ENCODE assay signal across 1 cellular context in the genomic region with DNA sequence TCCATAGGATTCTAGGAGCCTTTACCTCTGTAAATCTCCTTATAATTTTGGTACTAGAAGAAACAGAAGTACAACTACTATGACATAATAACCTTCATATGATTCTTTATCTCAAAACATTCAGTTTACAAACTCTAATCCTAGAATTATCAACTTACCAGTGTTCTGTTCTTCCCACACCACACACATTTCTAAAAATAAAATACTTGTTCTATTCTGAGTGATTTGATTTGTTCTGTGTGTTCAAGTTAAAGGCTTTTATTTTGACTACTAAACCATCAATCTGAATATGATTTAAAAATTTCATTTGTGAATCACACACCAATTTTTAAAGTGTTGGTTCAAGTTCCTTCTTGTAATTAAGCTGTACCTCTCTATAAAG.
TF ChIP-seq lines count a peak whose summit lies in the region.

No MANE protein-coding gene starts in this region.

TF ChIP-seq in HepG2, 621 proteins besides CTCF, POLR2A, EP300 and RAD21:
- no peak for TF ChIP-seq NAIF1 (CRISPR knock-in tag; IDR thresholded peaks at IDR 0.05; ENCODE audit: borderline replicate concordance)
- no peak for TF ChIP-seq ZNF749 (CRISPR knock-in tag; IDR thresholded peaks at IDR 0.05; ENCODE audit: borderline replicate concordance)
- TF ChIP-seq ZNF616 (CRISPR knock-in tag; IDR thresholded peaks at IDR 0.05; ENCODE audit: low read depth) = no peak
- TF ChIP-seq ZNF331 (CRISPR knock-in tag; IDR thresholded peaks at IDR 0.05) = no peak
- no peak for TF ChIP-seq SETDB1 (CRISPR knock-in tag; IDR thresholded peaks at IDR 0.05; ENCODE audit: borderline replicate concordance)
- no peak for TF ChIP-seq ATF1 (CRISPR knock-in tag; IDR thresholded peaks at IDR 0.05)
- TF ChIP-seq TCF7 (IDR thresholded peaks at IDR 0.05; ENCODE audit: low read depth) = no peak
- no peak for TF ChIP-seq RBM39 (IDR thresholded peaks at IDR 0.05; ENCODE audit: low read depth, low read length, poor library complexity, severe bottlenecking)
- no peak for TF ChIP-seq TRIM22 (IDR thresholded peaks at IDR 0.05)
- TF ChIP-seq, protein P1, sequence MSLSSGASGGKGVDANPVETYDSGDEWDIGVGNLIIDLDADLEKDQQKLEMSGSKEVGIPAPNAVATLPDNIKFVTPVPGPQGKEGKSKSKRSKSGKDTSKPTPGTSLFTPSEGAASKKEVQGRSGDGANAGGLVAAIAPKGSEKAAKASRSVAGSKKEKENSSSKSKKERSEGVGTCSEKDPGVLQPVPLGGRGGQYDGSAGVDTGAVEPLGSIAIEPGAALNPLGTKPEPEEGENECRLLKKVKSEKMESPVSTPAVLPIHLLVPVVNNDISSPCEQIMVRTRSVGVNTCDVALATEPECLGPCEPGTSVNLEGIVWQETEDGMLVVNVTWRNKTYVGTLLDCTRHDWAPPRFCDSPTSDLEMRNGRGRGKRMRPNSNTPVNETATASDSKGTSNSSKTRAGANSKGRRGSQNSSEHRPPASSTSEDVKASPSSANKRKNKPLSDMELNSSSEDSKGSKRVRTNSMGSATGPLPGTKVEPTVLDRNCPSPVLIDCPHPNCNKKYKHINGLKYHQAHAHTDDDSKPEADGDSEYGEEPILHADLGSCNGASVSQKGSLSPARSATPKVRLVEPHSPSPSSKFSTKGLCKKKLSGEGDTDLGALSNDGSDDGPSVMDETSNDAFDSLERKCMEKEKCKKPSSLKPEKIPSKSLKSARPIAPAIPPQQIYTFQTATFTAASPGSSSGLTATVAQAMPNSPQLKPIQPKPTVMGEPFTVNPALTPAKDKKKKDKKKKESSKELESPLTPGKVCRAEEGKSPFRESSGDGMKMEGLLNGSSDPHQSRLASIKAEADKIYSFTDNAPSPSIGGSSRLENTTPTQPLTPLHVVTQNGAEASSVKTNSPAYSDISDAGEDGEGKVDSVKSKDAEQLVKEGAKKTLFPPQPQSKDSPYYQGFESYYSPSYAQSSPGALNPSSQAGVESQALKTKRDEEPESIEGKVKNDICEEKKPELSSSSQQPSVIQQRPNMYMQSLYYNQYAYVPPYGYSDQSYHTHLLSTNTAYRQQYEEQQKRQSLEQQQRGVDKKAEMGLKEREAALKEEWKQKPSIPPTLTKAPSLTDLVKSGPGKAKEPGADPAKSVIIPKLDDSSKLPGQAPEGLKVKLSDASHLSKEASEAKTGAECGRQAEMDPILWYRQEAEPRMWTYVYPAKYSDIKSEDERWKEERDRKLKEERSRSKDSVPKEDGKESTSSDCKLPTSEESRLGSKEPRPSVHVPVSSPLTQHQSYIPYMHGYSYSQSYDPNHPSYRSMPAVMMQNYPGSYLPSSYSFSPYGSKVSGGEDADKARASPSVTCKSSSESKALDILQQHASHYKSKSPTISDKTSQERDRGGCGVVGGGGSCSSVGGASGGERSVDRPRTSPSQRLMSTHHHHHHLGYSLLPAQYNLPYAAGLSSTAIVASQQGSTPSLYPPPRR (CRISPR knock-in tag; IDR thresholded peaks at IDR 0.05; ENCODE audit: borderline replicate concordance) = no peak
- TF ChIP-seq ZNF678 (CRISPR knock-in tag; IDR thresholded peaks at IDR 0.05) = no peak
- TF ChIP-seq, protein P2, sequence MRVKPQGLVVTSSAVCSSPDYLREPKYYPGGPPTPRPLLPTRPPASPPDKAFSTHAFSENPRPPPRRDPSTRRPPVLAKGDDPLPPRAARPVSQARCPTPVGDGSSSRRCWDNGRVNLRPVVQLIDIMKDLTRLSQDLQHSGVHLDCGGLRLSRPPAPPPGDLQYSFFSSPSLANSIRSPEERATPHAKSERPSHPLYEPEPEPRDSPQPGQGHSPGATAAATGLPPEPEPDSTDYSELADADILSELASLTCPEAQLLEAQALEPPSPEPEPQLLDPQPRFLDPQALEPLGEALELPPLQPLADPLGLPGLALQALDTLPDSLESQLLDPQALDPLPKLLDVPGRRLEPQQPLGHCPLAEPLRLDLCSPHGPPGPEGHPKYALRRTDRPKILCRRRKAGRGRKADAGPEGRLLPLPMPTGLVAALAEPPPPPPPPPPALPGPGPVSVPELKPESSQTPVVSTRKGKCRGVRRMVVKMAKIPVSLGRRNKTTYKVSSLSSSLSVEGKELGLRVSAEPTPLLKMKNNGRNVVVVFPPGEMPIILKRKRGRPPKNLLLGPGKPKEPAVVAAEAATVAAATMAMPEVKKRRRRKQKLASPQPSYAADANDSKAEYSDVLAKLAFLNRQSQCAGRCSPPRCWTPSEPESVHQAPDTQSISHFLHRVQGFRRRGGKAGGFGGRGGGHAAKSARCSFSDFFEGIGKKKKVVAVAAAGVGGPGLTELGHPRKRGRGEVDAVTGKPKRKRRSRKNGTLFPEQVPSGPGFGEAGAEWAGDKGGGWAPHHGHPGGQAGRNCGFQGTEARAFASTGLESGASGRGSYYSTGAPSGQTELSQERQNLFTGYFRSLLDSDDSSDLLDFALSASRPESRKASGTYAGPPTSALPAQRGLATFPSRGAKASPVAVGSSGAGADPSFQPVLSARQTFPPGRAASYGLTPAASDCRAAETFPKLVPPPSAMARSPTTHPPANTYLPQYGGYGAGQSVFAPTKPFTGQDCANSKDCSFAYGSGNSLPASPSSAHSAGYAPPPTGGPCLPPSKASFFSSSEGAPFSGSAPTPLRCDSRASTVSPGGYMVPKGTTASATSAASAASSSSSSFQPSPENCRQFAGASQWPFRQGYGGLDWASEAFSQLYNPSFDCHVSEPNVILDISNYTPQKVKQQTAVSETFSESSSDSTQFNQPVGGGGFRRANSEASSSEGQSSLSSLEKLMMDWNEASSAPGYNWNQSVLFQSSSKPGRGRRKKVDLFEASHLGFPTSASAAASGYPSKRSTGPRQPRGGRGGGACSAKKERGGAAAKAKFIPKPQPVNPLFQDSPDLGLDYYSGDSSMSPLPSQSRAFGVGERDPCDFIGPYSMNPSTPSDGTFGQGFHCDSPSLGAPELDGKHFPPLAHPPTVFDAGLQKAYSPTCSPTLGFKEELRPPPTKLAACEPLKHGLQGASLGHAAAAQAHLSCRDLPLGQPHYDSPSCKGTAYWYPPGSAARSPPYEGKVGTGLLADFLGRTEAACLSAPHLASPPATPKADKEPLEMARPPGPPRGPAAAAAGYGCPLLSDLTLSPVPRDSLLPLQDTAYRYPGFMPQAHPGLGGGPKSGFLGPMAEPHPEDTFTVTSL (CRISPR knock-in tag; IDR thresholded peaks at IDR 0.05; ENCODE audit: borderline replicate concordance) = no peak
- TF ChIP-seq CREB3 (CRISPR knock-in tag; IDR thresholded peaks at IDR 0.05) = no peak
- TF ChIP-seq NBN (conservative IDR thresholded peaks at IDR 0.05) = no peak
